Comparison of ENCODE assay signal across 1 cellular context in genomic region chr4:21195682-21196081, GRCh38.
TF ChIP-seq lines count a peak whose summit lies in the region.

No MANE protein-coding gene starts in this region.

TF ChIP-seq in GM23338, 12 proteins besides CTCF, POLR2A, EP300 and RAD21 (continued from another document):
- no peak for TF ChIP-seq ZNF462 (CRISPR knock-in tag; IDR thresholded peaks at IDR 0.05)
